In the genomic region with DNA sequence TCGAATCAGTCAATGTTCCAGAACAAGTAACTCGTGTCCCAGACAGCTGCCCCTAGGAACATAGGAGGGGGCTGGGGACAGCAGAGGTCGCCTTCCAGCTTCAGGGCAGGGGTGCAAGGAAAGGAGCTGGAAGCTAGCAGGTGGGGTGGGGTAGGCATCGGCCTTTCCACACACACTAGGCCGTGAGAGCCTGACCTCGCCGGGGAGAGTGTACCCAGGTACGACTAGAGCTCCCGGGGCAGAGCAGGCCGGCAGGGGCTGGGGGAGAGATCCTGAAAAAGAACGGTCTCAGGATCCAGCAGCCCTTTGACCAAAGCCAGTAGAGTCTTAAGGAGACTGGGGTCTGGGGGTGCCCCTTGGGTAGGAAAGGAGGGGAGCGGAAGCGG, we compare ENCODE assay signal across 18 cellular contexts.
"Had no signal": no experiment of that assay in that cellular context is flagged by ENCODE, and none has a peak within 500 bp of the region (broad histone marks: within the 10 kb centered on the region; RNA-seq: fewer than 3 reads in every experiment).

No MANE protein-coding gene starts in this region.

- H3K27ac Mint-ChIP-seq: mesothelial cell of epicardium, natural killer cell, type B pancreatic cell had no signal

- H3K36me3 ChIP-seq: colonic mucosa, gastrocnemius medialis, heart right ventricle, sigmoid colon, stomach had no signal

- H3K4me3 Mint-ChIP-seq: mesothelial cell of epicardium, natural killer cell, type B pancreatic cell had no signal

- H3K4me1 ChIP-seq: colonic mucosa, gastrocnemius medialis, heart right ventricle, sigmoid colon had no signal

- H3K27me3 Mint-ChIP-seq: type B pancreatic cell had no signal

- H3K4me1 Mint-ChIP-seq: mesothelial cell of epicardium, natural killer cell had no signal

- H3K27me3 ChIP-seq: colonic mucosa, gastrocnemius medialis, sigmoid colon had no signal

- H3K27ac ChIP-seq: colonic mucosa, gastrocnemius medialis, heart right ventricle, sigmoid colon, skin epidermis, stomach had no signal

- H3K36me3 Mint-ChIP-seq: mesothelial cell of epicardium, natural killer cell, type B pancreatic cell had no signal

- ATAC-seq: esophagus mucosa, gastrocnemius medialis, heart right ventricle, left lobe of liver, natural killer cell had no signal

- DNase-seq: cerebellar nuclear complex; colonic mucosa; dermis blood vessel endothelial cell; effector CD4-positive, alpha-beta T cell; gastrocnemius medialis; heart right ventricle; islet precursor cell; natural killer cell; sigmoid colon; stimulated activated CD4-positive, alpha-beta T cell treated with anti-CD3 and anti-CD28 coated beads, Interleukin-12 subunit alpha, Interleukin-12 subunit beta, amount 100 ng/mL, for 4 hours; stimulated activated naive CD4-positive, alpha-beta T cell; stomach had no signal

- H3K9me3 ChIP-seq: colonic mucosa, gastrocnemius medialis, heart right ventricle, sigmoid colon, stomach had no signal

- H3K4me3 ChIP-seq: colonic mucosa, gastrocnemius medialis, heart right ventricle, sigmoid colon, skin epidermis, stomach had no signal

- H3K9me3 Mint-ChIP-seq: mesothelial cell of epicardium, natural killer cell, type B pancreatic cell had no signal

- FAIRE-seq: urothelium cell line had no signal
